8 cellular contexts compared by ENCODE assay signal in genomic region chr1:36223373-36223995, GRCh38. TPM values are rescaled to one million over a fixed set of nuclear protein-coding genes. Genes with fewer than 3 reads are reported as not detected.
DNase-seq lines count a peak whose midpoint lies in the region; ATAC-seq lines count a peak whose summit lies in the region.

No MANE protein-coding gene starts in this region.

- WGBS in mesodermal cell (ENCODE audit: insufficient coverage in 2 of 2), 2 experiments = 29 to 30% methylated on average over 7 to 11 of the region's 16 CpGs

- ATAC-seq in GM19372 (IDR thresholded peaks at IDR 0.05; ENCODE audit: low read depth, unreplicated experiment) (peak; percentile 12), HG03460 (IDR thresholded peaks at IDR 0.05; ENCODE audit: unreplicated experiment) (peak; percentile 22)

- H3K9me3 ChIP-seq in mesodermal cell (ENCODE audit: control insufficient read depth, low read length) = no peaks in the 10 kb centered on the region

- H3K9me3 Mint-ChIP-seq in T-helper 1 cell treated with Interleukin-12 subunit alpha and Interleukin-12 subunit beta and Interleukin-4 antibody, amounts not matched to agents 30 μg/mL and 1 μg/mL, for 36 hours = no peaks in the 10 kb centered on the region

- H3K27ac Mint-ChIP-seq in T-helper 1 cell treated with Interleukin-12 subunit alpha and Interleukin-12 subunit beta and Interleukin-4 antibody, amounts not matched to agents 30 μg/mL and 1 μg/mL, for 36 hours = peak overlapping the region; percentile 98

- H3K4me3 ChIP-seq in mesodermal cell (ENCODE audit: extremely low read depth, insufficient read depth, low read length, poor library complexity, severe bottlenecking) = peak overlapping the region; percentile 94

- peaks cover 15% of the 10 kb centered on the region for H3K4me1 ChIP-seq in mesodermal cell (ENCODE audit: control insufficient read depth, insufficient read depth, low read length, poor library complexity, severe bottlenecking)

- H3K36me3 Mint-ChIP-seq in T-helper 1 cell treated with Interleukin-12 subunit alpha and Interleukin-12 subunit beta and Interleukin-4 antibody, amounts not matched to agents 30 μg/mL and 1 μg/mL, for 36 hours (ENCODE audit: low read depth) = peaks cover 16% of the 10 kb centered on the region

- H3K27me3 Mint-ChIP-seq in T-helper 1 cell treated with Interleukin-12 subunit alpha and Interleukin-12 subunit beta and Interleukin-4 antibody, amounts not matched to agents 30 μg/mL and 1 μg/mL, for 36 hours (ENCODE audit: low read depth) = no peaks in the 10 kb centered on the region

- H3K27ac ChIP-seq in mesodermal cell (ENCODE audit: low read depth, low read length, severe bottlenecking) = peak overlapping the region; percentile 96

- H3K4me3 Mint-ChIP-seq in T-helper 1 cell treated with Interleukin-12 subunit alpha and Interleukin-12 subunit beta and Interleukin-4 antibody, amounts not matched to agents 30 μg/mL and 1 μg/mL, for 36 hours = peak overlapping the region; percentile 88

- H3K4me1 Mint-ChIP-seq in T-helper 1 cell treated with Interleukin-12 subunit alpha and Interleukin-12 subunit beta and Interleukin-4 antibody, amounts not matched to agents 30 μg/mL and 1 μg/mL, for 36 hours (ENCODE audit: low read depth) = peaks cover 22% of the 10 kb centered on the region

- peaks cover 32% of the 10 kb centered on the region for H3K36me3 ChIP-seq in mesodermal cell (ENCODE audit: control insufficient read depth, insufficient read depth, low read length)

- DNase-seq in DMS53 (lab: John Stamatoyannopoulos, UW) = peak; percentile 55
- peak; percentile 65 for DNase-seq in dermis blood vessel endothelial cell
- DNase-seq in superior temporal gyrus (ENCODE audit: extremely low spot score) = peak; percentile 68
- DNase-seq in NK-92 (lab: John Stamatoyannopoulos, UW; ENCODE audit: unreplicated experiment) = no peak

RNA-seq across cellular contexts. Expression of gene THRAP3, which starts 0.8 kb away (rescaled TPM):
- total RNA-seq in dermis blood vessel endothelial cell = 96.0 and 151 TPM in 2 replicates
- polyA plus RNA-seq in mesodermal cell (2013, experiment 1 of 2) = 85.5 TPM
- 84.7 TPM for polyA plus RNA-seq in mesodermal cell (2013, experiment 2 of 2)
